8 cellular contexts compared by ENCODE assay signal in genomic region chr19:13152356-13152853, GRCh38. TPM values are rescaled to one million over a fixed set of nuclear protein-coding genes. Genes with fewer than 3 reads are reported as not detected.
DNase-seq lines count a peak whose midpoint lies in the region; ATAC-seq and TF ChIP-seq lines count a peak whose summit lies in the region.

No MANE protein-coding gene starts in this region.

- intact Hi-C loops in CD8-positive, alpha-beta T cell (cut with DNase I, micrococcal nuclease): loop anchor here (1.0 to 10.0 kb wide), 10 partner anchors 50 to 1372 kb away; partner anchors contain the start of genes RFX1 (in 2 of the 2), LYL1 (in 1 of the 2) and TECR (in 1 of the 2)
- intact Hi-C loops in HCT116 (cut with micrococcal nuclease): loop anchor here (5.0 kb wide), 2 partner anchors 110 to 695 kb away; no protein-coding TSS in a partner anchor
- intact Hi-C loops in prostate gland (cut with DNase I): loop anchor here (5.0 to 10.0 kb wide), 2 partner anchors 110 to 712 kb away; no protein-coding TSS in a partner anchor

- CTCF ChIA-PET in CD8-positive, alpha-beta T cell (lab: Charles Lee): interaction anchor here (0.7 to 2.2 kb wide), 13 partner anchors 11 to 126 kb away, joined by 3 to 19 read pairs (median 4); partner anchors contain the start of gene NACC1
- CTCF ChIA-PET in HCT116 (lab: Charles Lee): interaction anchor here (0.8 to 0.9 kb wide), 2 partner anchors 11 to 35 kb away, joined by 4 read pairs; partner anchors contain the start of gene NACC1

- H4K20me1 ChIP-seq in HCT116 (ENCODE audit: insufficient read depth): peaks cover 12% of the 10 kb centered on the region; the same call in 1 of the 2 replicates

- peaks cover 6% of the 10 kb centered on the region for H3K36me3 ChIP-seq in CD8-positive, alpha-beta T cell (ENCODE audit: insufficient read depth, low read length)
- peaks cover 0 to 12% of the 10 kb centered on the region in 2 experiments; a peak in 2 of 4 replicates for H3K36me3 ChIP-seq in HCT116 (ENCODE audit: control insufficient read depth in 1 of 2, insufficient read depth in 2 of 2, low read length in 2 of 2)
- no peaks in the 10 kb centered on the region for H3K36me3 ChIP-seq in prostate gland

- H3K4me3 Mint-ChIP-seq in CD8-positive, alpha-beta T cell: peak overlapping the region; percentile 98

- WGBS in prostate gland: 0% methylated on average over 13 of the region's 16 CpGs

- DNase-seq in CD8-positive, alpha-beta T cell: no peak
- no peak for DNase-seq in HCT116 (ENCODE audit: low read depth, low spot score)
- no peak for DNase-seq in foreskin fibroblast
- DNase-seq in prostate gland (ENCODE audit: low spot score): no peak
- no peak for DNase-seq in SHP77 (lab: John Stamatoyannopoulos, UW)
- DNase-seq in NCI-H1092 (lab: John Stamatoyannopoulos, UW): no peak

- ATAC-seq in CD8-positive, alpha-beta T cell: peak; percentile 0
- peak; percentile 2 for ATAC-seq in HCT116
- ATAC-seq in SK-N-SH treated with all-trans-retinoic acid at 6 μM for 48 hours: peak; percentile 0
- ATAC-seq in HG02981 (IDR thresholded peaks at IDR 0.05; ENCODE audit: unreplicated experiment): no peak

- TF ChIP-seq RAD21 in HCT116 (IDR thresholded peaks at IDR 0.05; ENCODE audit: low read depth): no peak

- H3K27me3 Mint-ChIP-seq in CD8-positive, alpha-beta T cell (ENCODE audit: low read depth): no peaks in the 10 kb centered on the region

- H3K4me2 ChIP-seq in HCT116 (ENCODE audit: low read length): peak overlapping the region; percentile 100

- H3K4me1 ChIP-seq in CD8-positive, alpha-beta T cell (ENCODE audit: insufficient read depth, low read length): peaks cover 29% of the 10 kb centered on the region
- H3K4me1 ChIP-seq in HCT116 (ENCODE audit: control insufficient read depth in 1 of 2, insufficient read depth in 2 of 2, low read length in 2 of 2) (peaks cover 34 to 67% of the 10 kb centered on the region in 2 experiments), prostate gland (replicated peaks) (peaks cover 6% of the 10 kb centered on the region)

- H3K4me3 ChIP-seq in CD8-positive, alpha-beta T cell (ENCODE audit: low read depth, low read length): peak overlapping the region; percentile 94
- H3K4me3 ChIP-seq in HCT116 (replicated peaks in 1 of 2; ENCODE audit: low read depth in 1 of 2, low read length in 2 of 2) (peak overlapping the region; percentile 81 to 94), foreskin fibroblast (ENCODE audit: low read depth in 1 of 2, low read length in 2 of 2) (peak overlapping the region; percentile 77 to 95), prostate gland (peak overlapping the region; percentile 83 to 89)

- RAD21 ChIA-PET in HCT116 (lab: Charles Lee; ENCODE audit: low non-redundant PET in 1 of 2, low total read pairs in 2 of 2, uncharacterized antibody in 2 of 2, unreplicated experiment in 2 of 2): no interaction called here

- BruUV-seq in HCT116 (replicated peaks; lab: Mats Ljungman, UMichigan): TSS peak; percentile 52

- POLR2A ChIA-PET in CD8-positive, alpha-beta T cell (lab: Charles Lee): interaction anchor here (0.6 to 7.7 kb wide), 25 partner anchors 9 to 596 kb away, joined by 3 to 246 read pairs (median 5); partner anchors contain the start of genes JUNB, NACC1 and TRMT1
- POLR2A ChIA-PET in HCT116 (lab: Charles Lee): interaction anchor here (0.8 to 2.2 kb wide), 11 partner anchors 9 to 160 kb away, joined by 3 to 36 read pairs (median 5); partner anchors contain the start of gene NACC1

- no peaks in the 10 kb centered on the region for H3K9me3 Mint-ChIP-seq in CD8-positive, alpha-beta T cell

- peaks cover 39% of the 10 kb centered on the region for H3K4me1 Mint-ChIP-seq in CD8-positive, alpha-beta T cell (ENCODE audit: low read depth)

- no peaks in the 10 kb centered on the region for H3K27me3 ChIP-seq in CD8-positive, alpha-beta T cell (ENCODE audit: insufficient read depth, low read length)
- H3K27me3 ChIP-seq in HCT116 (ENCODE audit: insufficient read depth, low read length) (no peaks in the 10 kb centered on the region), prostate gland (replicated peaks; ENCODE audit: insufficient read depth) (no peaks in the 10 kb centered on the region)

- peak overlapping the region; percentile 99 for H3K27ac ChIP-seq in CD8-positive, alpha-beta T cell (ENCODE audit: low read depth, low read length)
- H3K27ac ChIP-seq in HCT116 (ENCODE audit: low read depth, low read length): peak overlapping the region; percentile 99
- H3K27ac ChIP-seq in prostate gland: peak overlapping the region; percentile 98 to 100

- H3K9me3 ChIP-seq in CD8-positive, alpha-beta T cell (ENCODE audit: low read length): no peaks in the 10 kb centered on the region
- H3K9me3 ChIP-seq in HCT116 (ENCODE audit: control insufficient read depth in 1 of 2, insufficient read depth in 1 of 2, low read depth in 1 of 2, low read length in 2 of 2): no peaks in the 10 kb centered on the region
- H3K9me3 ChIP-seq in prostate gland: no peaks in the 10 kb centered on the region

- no peak overlapping the region for H2AFZ ChIP-seq in HCT116 (ENCODE audit: low read depth, low read length, poor library complexity, severe bottlenecking)

- H3K9ac ChIP-seq in HCT116 (ENCODE audit: low read length): peak overlapping the region; percentile 96

- TF ChIP-seq POLR2A in HCT116 (IDR thresholded peaks at IDR 0.05; ENCODE audit: borderline replicate concordance, extremely low read depth, insufficient read depth, insufficient read length) (no peak), prostate gland (IDR thresholded peaks at IDR 0.05) (no peak)

- peaks cover 45% of the 10 kb centered on the region for H3K36me3 Mint-ChIP-seq in CD8-positive, alpha-beta T cell

- H3K9me2 ChIP-seq in HCT116 (ENCODE audit: insufficient read depth): no peaks in the 10 kb centered on the region

- peaks cover 54% of the 10 kb centered on the region for H3K79me2 ChIP-seq in HCT116 (ENCODE audit: insufficient read depth, low read length)

- no peak for TF ChIP-seq CTCF in CD8-positive, alpha-beta T cell (IDR thresholded peaks at IDR 0.05)
- TF ChIP-seq CTCF in HCT116 (IDR thresholded peaks at IDR 0.05 in 2 of 3, conservative IDR thresholded peaks at IDR 0.05 in 1 of 3; ENCODE audit: borderline replicate concordance in 1 of 3, insufficient read depth in 1 of 3, low read depth in 2 of 3, low read length in 2 of 3): no peak
- no peak for TF ChIP-seq CTCF in foreskin fibroblast (IDR thresholded peaks at IDR 0.05; ENCODE audit: low read depth, low read length)
- TF ChIP-seq CTCF in prostate gland (IDR thresholded peaks at IDR 0.05): no peak

- H3K27ac Mint-ChIP-seq in CD8-positive, alpha-beta T cell: peak overlapping the region; percentile 99

TF ChIP-seq in HCT116, 20 proteins besides CTCF, POLR2A, EP300 and RAD21:
- TF ChIP-seq EZH2 (IDR thresholded peaks at IDR 0.05): no peak
- peak; percentile 44; the same call in 1 of the 2 replicates for TF ChIP-seq ZFX (IDR thresholded peaks at IDR 0.05)

TF ChIP-seq in SK-N-SH treated with all-trans-retinoic acid at 6 μM for 48 hours, 23 proteins besides CTCF, POLR2A, EP300 and RAD21 (continues in another document):
- no peak for TF ChIP-seq TSHZ2 (CRISPR knock-in tag; IDR thresholded peaks at IDR 0.05)
- TF ChIP-seq TCF4 (CRISPR knock-in tag; IDR thresholded peaks at IDR 0.05; ENCODE audit: borderline replicate concordance): no peak
- TF ChIP-seq ISL1 (CRISPR knock-in tag; IDR thresholded peaks at IDR 0.05): no peak

RNA-seq across cellular contexts. Expression of gene IER2, which starts 2.2 kb away (rescaled TPM):
- 100 to 1,000 TPM; 223 to 229 TPM for total RNA-seq in CD8-positive, alpha-beta T cell
- total RNA-seq in HCT116 (2021; ENCODE audit: unreplicated experiment) (247 TPM), prostate gland (10 to 100 TPM; 34.7 to 75.7 TPM)
- polyA plus RNA-seq in HCT116 (2012): 284 and 315 TPM in 2 replicates

RNA-seq across cellular contexts. Expression of gene STX10, which starts 2.2 kb away (rescaled TPM):
- total RNA-seq in CD8-positive, alpha-beta T cell: 10 to 100 TPM; 35.7 to 37.5 TPM
- total RNA-seq in HCT116 (2021; ENCODE audit: unreplicated experiment) (149 TPM), prostate gland (10 to 100 TPM; 42.5 to 48.6 TPM)
- 202 and 225 TPM in 2 replicates for polyA plus RNA-seq in HCT116 (2012)

RNA-seq across cellular contexts. Expression of gene NACC1, which starts 34.3 kb away (rescaled TPM):
- 10 to 100 TPM; 16.8 to 20.8 TPM for total RNA-seq in CD8-positive, alpha-beta T cell
- 181 TPM for total RNA-seq in HCT116 (2021; ENCODE audit: unreplicated experiment)
- 101 and 119 TPM in 2 replicates for polyA plus RNA-seq in HCT116 (2012)
- total RNA-seq in prostate gland: 10 to 100 TPM; 52.4 to 91.9 TPM

RNA-seq across cellular contexts. Expression of gene TRMT1, which starts 35.9 kb away (rescaled TPM):
- total RNA-seq in CD8-positive, alpha-beta T cell: 10 to 100 TPM; 76.4 to 77.2 TPM
- total RNA-seq in HCT116 (2021; ENCODE audit: unreplicated experiment) (84.4 TPM), prostate gland (10 to 100 TPM; 23.3 to 55.4 TPM)
- 69.3 and 80.8 TPM in 2 replicates for polyA plus RNA-seq in HCT116 (2012)

RNA-seq across cellular contexts. Expression of gene LYL1, which starts 49.7 kb away (rescaled TPM):
- total RNA-seq in CD8-positive, alpha-beta T cell: under 1 TPM; 0.81 to 0.92 TPM
- total RNA-seq in HCT116 (2021; ENCODE audit: unreplicated experiment) (2.6 TPM), prostate gland (10 to 100 TPM in 1 of 2 donors, 1 to 10 TPM in 1; 4.6 to 13.3 TPM)
- 1.3 and 1.8 TPM in 2 replicates for polyA plus RNA-seq in HCT116 (2012)
